ENCODE assay signal across 8 cellular contexts in the genomic region with DNA sequence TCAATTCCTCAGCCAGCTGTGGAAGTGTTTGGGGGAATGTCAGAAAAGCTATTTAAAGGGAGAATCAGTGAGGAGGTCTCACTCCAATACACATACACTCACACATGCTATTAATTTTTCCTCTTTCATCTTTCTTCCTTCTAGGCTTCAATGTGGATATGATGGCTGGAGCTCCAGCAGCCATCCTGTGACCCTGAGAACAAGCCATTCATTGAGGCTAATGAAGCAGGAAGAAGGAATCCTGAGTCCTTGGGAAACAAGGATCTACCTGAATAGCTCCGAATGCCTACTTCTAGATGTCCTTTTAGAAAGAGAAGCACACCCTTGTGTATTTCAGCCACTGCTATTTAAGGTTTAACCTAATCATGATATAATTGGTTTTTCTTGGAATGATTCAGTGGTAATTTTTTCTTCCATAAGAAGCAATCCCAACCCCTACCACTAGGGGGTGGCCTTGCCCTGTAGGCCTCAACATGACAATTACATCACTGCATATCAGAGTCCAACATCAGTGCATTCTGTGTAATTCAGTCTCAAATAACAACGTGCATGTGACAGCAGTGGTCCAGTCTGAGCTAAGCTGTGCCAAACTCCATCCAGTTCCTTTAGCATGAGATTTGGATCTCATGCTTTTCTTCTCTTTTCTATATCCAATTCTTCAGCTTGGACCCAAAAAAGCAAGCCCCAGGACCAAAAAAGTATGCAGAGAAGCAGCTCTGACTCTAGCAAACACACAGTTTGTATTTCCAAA.
DNase-seq lines count a peak whose midpoint lies in the region; ATAC-seq, FAIRE-seq and TF ChIP-seq lines count a peak whose summit lies in the region.

No MANE protein-coding gene starts in this region.

- peak overlapping the region; percentile 91 for H3K27ac Mint-ChIP-seq in activated B cell treated with CpG ODN at 0.5 μM for 24 hours

- TF ChIP-seq CTCF in activated B cell treated with CpG ODN at 0.5 μM for 24 hours (IDR thresholded peaks at IDR 0.05) (peak; percentile 80), bronchial epithelial cell (IDR thresholded peaks at IDR 0.05; ENCODE audit: insufficient read depth, low read length, severe bottlenecking) (peak; percentile 86)

- peaks cover 8% of the 10 kb centered on the region for H3K36me3 Mint-ChIP-seq in activated B cell treated with CpG ODN at 0.5 μM for 24 hours (ENCODE audit: low read depth)

- H3K4me3 ChIP-seq in bronchial epithelial cell (ENCODE audit: low read depth, low read length): no peak overlapping the region

- H3K9me3 Mint-ChIP-seq in activated B cell treated with CpG ODN at 0.5 μM for 24 hours: peaks cover 9% of the 10 kb centered on the region

- H3K4me3 Mint-ChIP-seq in activated B cell treated with CpG ODN at 0.5 μM for 24 hours: peak overlapping the region; percentile 74

- no peaks in the 10 kb centered on the region for H3K36me3 ChIP-seq in bronchial epithelial cell (ENCODE audit: control insufficient read depth, insufficient read depth, low read length)

- H3K4me1 Mint-ChIP-seq in activated B cell treated with CpG ODN at 0.5 μM for 24 hours: peaks cover 75% of the 10 kb centered on the region

- H3K27me3 ChIP-seq in bronchial epithelial cell (ENCODE audit: control insufficient read depth, insufficient read depth, low read length): no peaks in the 10 kb centered on the region

- POLR2A ChIA-PET in activated B cell treated with CpG ODN at 0.5 μM for 24 hours (lab: Charles Lee): interaction anchor here (0.6 to 3.2 kb wide), 16 partner anchors 10 to 246 kb away, joined by 3 to 35 read pairs (median 4); no protein-coding TSS in a partner anchor

- DNase-seq in NCI-H1092 treated with DMSO at 0.1 percent for 48 hours (lab: John Stamatoyannopoulos, UW) (peak; percentile 7), NCI-H1092 (lab: John Stamatoyannopoulos, UW) (no peak), NCI-H187 treated with DMSO at 0.1 percent for 48 hours (lab: John Stamatoyannopoulos, UW) (peak; percentile 8), activated B cell treated with CpG ODN at 0.5 μM for 24 hours (no peak), bronchial epithelial cell (ENCODE audit: low read depth) (peak; percentile 64), left kidney (ENCODE audit: low read depth, low spot score) (peak; percentile 84)
- DNase-seq in stimulated activated CD4-positive, alpha-beta T cell treated with anti-CD3 and anti-CD28 coated beads, TNF-alpha, amount 100 ng/mL, for 24 hours (ENCODE audit: low read depth in 3 of 3): peak; percentile 44 to 62 (median 52)

- no peaks in the 10 kb centered on the region for H3K27me3 Mint-ChIP-seq in activated B cell treated with CpG ODN at 0.5 μM for 24 hours

- intact Hi-C loops in activated B cell treated with CpG ODN at 0.5 μM for 24 hours (cut with micrococcal nuclease): loop anchor here (1.0 to 5.0 kb wide), 10 partner anchors 82 to 791 kb away; a partner anchor contains a TSS

- CTCF ChIA-PET in activated B cell treated with CpG ODN at 0.5 μM for 24 hours (lab: Charles Lee): interaction anchor here (0.5 to 3.5 kb wide), 34 partner anchors 11 to 385 kb away, joined by 3 to 148 read pairs (median 3); a partner anchor contains a TSS

- no peak for FAIRE-seq in bronchial epithelial cell (lab: Jason Lieb, UNC)

- ATAC-seq in HG02798 (IDR thresholded peaks at IDR 0.05; ENCODE audit: poor library complexity, unreplicated experiment): peak; percentile 52
- ATAC-seq in activated B cell treated with CpG ODN at 0.5 μM for 24 hours (ENCODE audit: low read depth): peak; percentile 73

Comparison
In these comparisons a context has a peak if more than half of its experiments do, and no peak if none do; other contexts are left out.
1. DNase-seq: peak in NCI-H1092 treated with DMSO at 0.1 percent for 48 hours (single experiment), NCI-H187 treated with DMSO at 0.1 percent for 48 hours (single experiment), bronchial epithelial cell (single experiment), left kidney (single experiment) and stimulated activated CD4-positive, alpha-beta T cell treated with anti-CD3 and anti-CD28 coated beads, TNF-alpha, amount 100 ng/mL, for 24 hours (3 of 3); none in NCI-H1092 (single experiment) and activated B cell treated with CpG ODN at 0.5 μM for 24 hours (single experiment).